Comparison of ENCODE assay signal across 9 cellular contexts in the genomic region with DNA sequence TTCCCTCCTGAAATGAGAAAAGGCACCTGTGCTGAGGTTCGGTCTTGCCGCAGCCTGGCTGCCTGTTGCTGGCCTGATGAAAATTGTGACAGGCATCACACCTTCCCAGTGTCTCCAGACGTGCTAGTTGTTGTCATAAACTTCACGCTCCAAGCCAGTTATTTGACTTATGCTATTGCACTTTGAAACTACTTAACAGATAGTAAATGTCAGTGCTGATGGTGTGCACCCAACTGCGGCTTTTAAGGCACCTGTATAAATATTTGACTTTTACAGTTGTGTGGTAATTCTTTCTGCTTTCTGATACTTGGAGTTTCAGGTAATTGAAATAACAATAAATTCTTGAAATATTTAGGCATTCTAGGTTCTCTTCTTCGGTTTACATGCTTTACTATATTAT. TPM values are rescaled to one million over a fixed set of nuclear protein-coding genes. Genes with fewer than 3 reads are reported as not detected.
DNase-seq lines count a peak whose midpoint lies in the region; ATAC-seq, FAIRE-seq and TF ChIP-seq lines count a peak whose summit lies in the region.
"Had no signal": no experiment of that assay in that cellular context is flagged by ENCODE, and none has a peak within 500 bp of the region (broad histone marks: within the 10 kb centered on the region; RNA-seq: fewer than 3 reads in every experiment).

No MANE protein-coding gene starts in this region.

- CTCF ChIA-PET in HepG2 (lab: Yijun Ruan, JAX; ENCODE audit: low intra/inter-chr PET ratio, low total read pairs): no interaction called here
- CTCF ChIA-PET in activated CD8-positive, alpha-beta T cell treated with anti-CD3 and anti-CD28 coated beads for 36 hours (lab: Charles Lee): interaction anchor here (0.8 to 1.0 kb wide), 2 partner anchors 27 to 149 kb away, joined by 4 to 5 read pairs; no protein-coding TSS in a partner anchor

- no TSS peak for BruUV-seq in HepG2 (replicated peaks; lab: Mats Ljungman, UMichigan)

- H3K4me3 ChIP-seq in heart right ventricle: peak overlapping the region in 8 of 10 donors; percentile 56 to 93 (median 80)
- peak overlapping the region; percentile 73 for H3K4me3 ChIP-seq in astrocyte of the spinal cord (ENCODE audit: low read depth, low read length)
- peak overlapping the region; percentile 90 to 97 (median 91) for H3K4me3 ChIP-seq in HepG2 (replicated peaks in 1 of 3; ENCODE audit: insufficient read depth in 1 of 3, low read depth in 2 of 3, low read length in 3 of 3)
- H3K4me3 ChIP-seq in upper lobe of right lung: peak overlapping the region; percentile 82
- peak overlapping the region in 1 of 2 donors; percentile 90 for H3K4me3 ChIP-seq in uterus

- ATAC-seq in heart right ventricle: no peak
- ATAC-seq in HepG2: no peak
- no peak for ATAC-seq in upper lobe of right lung
- no peak for ATAC-seq in activated CD8-positive, alpha-beta T cell treated with anti-CD3 and anti-CD28 coated beads for 36 hours

- H3K27ac Mint-ChIP-seq in activated CD8-positive, alpha-beta T cell treated with anti-CD3 and anti-CD28 coated beads for 36 hours: no peak overlapping the region

- H3K9me3 Mint-ChIP-seq in activated CD8-positive, alpha-beta T cell treated with anti-CD3 and anti-CD28 coated beads for 36 hours: no peaks in the 10 kb centered on the region

- peaks cover 0 to 52% (median 0%) of the 10 kb centered on the region in 7 donors for H3K27me3 ChIP-seq in heart right ventricle
- no peaks in the 10 kb centered on the region; a peak in 1 of 5 replicates for H3K27me3 ChIP-seq in HepG2 (ENCODE audit: control insufficient read depth in 1 of 2, insufficient read depth in 2 of 2, low read length in 2 of 2)
- H3K27me3 ChIP-seq in upper lobe of right lung: no peaks in the 10 kb centered on the region
- no peaks in the 10 kb centered on the region for H3K27me3 ChIP-seq in uterus
- H3K27me3 ChIP-seq: tibial nerve had no signal

- H3K4me1 ChIP-seq in heart right ventricle (peaks cover 0 to 41% (median 29%) of the 10 kb centered on the region in 9 donors), HepG2 (ENCODE audit: insufficient read depth, low read length) (peaks cover 68% of the 10 kb centered on the region), upper lobe of right lung (peaks cover 4% of the 10 kb centered on the region), uterus (no peaks in the 10 kb centered on the region)

- DNase-seq in heart right ventricle (no peak), cardiac septum (ENCODE audit: low spot score) (no peak), astrocyte of the spinal cord (ENCODE audit: low read depth, low spot score) (no peak), HepG2 (ENCODE audit: low spot score) (peak; percentile 79), upper lobe of right lung (no peak), D341Med (ENCODE audit: low spot score) (no peak), uterus (no peak)
- DNase-seq in activated CD8-positive, alpha-beta T cell treated with anti-CD3 and anti-CD28 coated beads for 36 hours: no peak

- peak overlapping the region; percentile 99 for H3K9ac ChIP-seq in HepG2 (ENCODE audit: insufficient read depth, low read depth, low read length)

- in situ Hi-C loops in astrocyte of the spinal cord (cut with HindIII; ENCODE audit: low sequenced_read_pairs): no loop called here
- in situ Hi-C loops in HepG2 (cut with HindIII; ENCODE audit: extremely low pct_ligation_motif_present, low pct_unique_long_range_greater_than_20kb): loop anchor here (5.0 kb wide), 1 partner anchor 71 kb away; no protein-coding TSS in a partner anchor

- H3K27ac ChIP-seq in heart right ventricle (no peak overlapping the region), HepG2 (ENCODE audit: extremely low read length, insufficient read depth, low read length) (peak overlapping the region; percentile 99), upper lobe of right lung (peak overlapping the region; percentile 27), uterus (peak overlapping the region in 1 of 2 donors; percentile 92)

- 39 to 47% methylated on average over 6 of the region's 6 CpGs for WGBS in heart right ventricle, 2 donors
- 2% methylated on average over 6 of the region's 6 CpGs for WGBS in HepG2 (ENCODE audit: low lambda C conversion rate)

- H3K36me3 Mint-ChIP-seq in activated CD8-positive, alpha-beta T cell treated with anti-CD3 and anti-CD28 coated beads for 36 hours (ENCODE audit: low read depth): no peaks in the 10 kb centered on the region

- TF ChIP-seq POLR2A in HepG2 (IDR thresholded peaks at IDR 0.05; ENCODE audit: insufficient read depth in 1 of 2, low read depth in 2 of 2, low read length in 2 of 2) (peak in 1 of 2 experiments; percentile 45; a peak in 1 of 4 replicates), uterus (IDR thresholded peaks at IDR 0.05) (no peak)

- H3K27me3 Mint-ChIP-seq in activated CD8-positive, alpha-beta T cell treated with anti-CD3 and anti-CD28 coated beads for 36 hours: peaks cover 40% of the 10 kb centered on the region

- peak overlapping the region; percentile 91 for H3K4me2 ChIP-seq in HepG2 (ENCODE audit: low read depth, low read length)

- H3K79me2 ChIP-seq in HepG2 (ENCODE audit: insufficient read depth, low read length): peaks cover 79% of the 10 kb centered on the region

- H2AFZ ChIP-seq in HepG2 (ENCODE audit: low read length): no peak overlapping the region

- peaks cover 6% of the 10 kb centered on the region for H3K4me1 Mint-ChIP-seq in activated CD8-positive, alpha-beta T cell treated with anti-CD3 and anti-CD28 coated beads for 36 hours (ENCODE audit: low read depth)

- POLR2A ChIA-PET in HepG2 (lab: Yijun Ruan, JAX): interaction anchor here (1.5 to 4.4 kb wide), 4 partner anchors 10 to 203 kb away, joined by 3 to 78 read pairs (median 14); no protein-coding TSS in a partner anchor
- POLR2A ChIA-PET in activated CD8-positive, alpha-beta T cell treated with anti-CD3 and anti-CD28 coated beads for 36 hours (lab: Charles Lee): no interaction called here

- FAIRE-seq in HepG2 (lab: Jason Lieb, UNC): peak; percentile 71

- no peak overlapping the region for H3K4me3 Mint-ChIP-seq in activated CD8-positive, alpha-beta T cell treated with anti-CD3 and anti-CD28 coated beads for 36 hours

- no peak for TF ChIP-seq RAD21 in HepG2 (CRISPR knock-in tag; IDR thresholded peaks at IDR 0.05)

- no peaks in the 10 kb centered on the region for H3K36me3 ChIP-seq in heart right ventricle
- H3K36me3 ChIP-seq in HepG2 (replicated peaks in 1 of 2; ENCODE audit: control insufficient read depth in 1 of 2, insufficient read depth in 2 of 2, low read length in 2 of 2): 0 out of 5 replicates have a peak, but pooled peaks cover 0 to 2% of the 10 kb centered on the region in 2 experiments
- no peaks in the 10 kb centered on the region for H3K36me3 ChIP-seq in upper lobe of right lung
- no peaks in the 10 kb centered on the region for H3K36me3 ChIP-seq in uterus
- H3K36me3 ChIP-seq: tibial nerve had no signal

- H3K9me3 ChIP-seq in heart right ventricle (no peaks in the 10 kb centered on the region), HepG2 (ENCODE audit: low read length) (no peaks in the 10 kb centered on the region), upper lobe of right lung (no peaks in the 10 kb centered on the region), uterus (no peaks in the 10 kb centered on the region)
- H3K9me3 ChIP-seq: tibial nerve had no signal

- peaks cover 37% of the 10 kb centered on the region for H4K20me1 ChIP-seq in HepG2 (ENCODE audit: insufficient read depth, low read length)

- intact Hi-C loops in heart right ventricle (cut with DNase I): loop anchor here in 1 of 10 donors (10.0 kb wide), 1 partner anchor 64 kb away; no protein-coding TSS in a partner anchor
- intact Hi-C loops in cardiac septum (cut with DNase I): no loop called here
- intact Hi-C loops in HepG2 (cut with micrococcal nuclease; ENCODE audit: unreplicated experiment): loop anchor here (2.0 to 5.0 kb wide), 2 partner anchors 40 to 71 kb away; no protein-coding TSS in a partner anchor
- intact Hi-C loops in upper lobe of right lung (cut with DNase I): no loop called here
- intact Hi-C loops in activated CD8-positive, alpha-beta T cell treated with anti-CD3 and anti-CD28 coated beads for 36 hours (cut with micrococcal nuclease): no loop called here
- intact Hi-C loops in uterus (cut with DNase I; ENCODE audit: low total_unique reads): no loop called here

- TF ChIP-seq CTCF in heart right ventricle (IDR thresholded peaks at IDR 0.05) (no peak), astrocyte of the spinal cord (IDR thresholded peaks at IDR 0.05; ENCODE audit: low read depth, low read length) (no peak), HepG2 (CRISPR knock-in tag; IDR thresholded peaks at IDR 0.05) (no peak), upper lobe of right lung (IDR thresholded peaks at IDR 0.05) (no peak), uterus (IDR thresholded peaks at IDR 0.05) (no peak)
- no peak for TF ChIP-seq CTCF in activated CD8-positive, alpha-beta T cell treated with anti-CD3 and anti-CD28 coated beads for 36 hours (IDR thresholded peaks at IDR 0.05)

- TF ChIP-seq EP300 in HepG2 (IDR thresholded peaks at IDR 0.05; ENCODE audit: low read depth in 2 of 2, low read length in 2 of 2) (peak in 1 of 2 experiments; percentile 73; a peak in 1 of 4 replicates), HepG2 (CRISPR knock-in tag; IDR thresholded peaks at IDR 0.05; ENCODE audit: borderline replicate concordance) (0 out of 2 replicates have a peak, but pooled peaks have one; percentile 20)

RNA-seq across cellular contexts. Expression of a gene that starts 1.8 kb away (rescaled TPM):
- total RNA-seq in heart right ventricle (10 to 100 TPM; 25.7 to 37.4 (median 32.6) TPM), cardiac septum (38.3 TPM), HepG2 (2016; rRNA removed; fragmentation: Illumina TruSeq; extraction: Trizol) (40.0 and 44.6 TPM in 2 replicates), upper lobe of right lung (142 TPM), uterus (10 to 100 TPM; 26.9 to 45.9 (median 41.4) TPM)
- polyA plus RNA-seq in heart right ventricle (1 to 10 TPM; 6.0 to 7.2 TPM), HepG2 (2011; rRNA removed) (39.9 and 50.1 TPM in 2 replicates)
- 9.4 and 9.9 TPM in 2 replicates for total RNA-seq in HepG2 (2016; cell fraction: cytosol; rRNA removed; fragmentation: Illumina TruSeq; extraction: Trizol; ENCODE audit: low read depth)
- 39.3 and 44.7 TPM in 2 replicates for total RNA-seq in HepG2 (2016; cell fraction: insoluble cytoplasmic fraction; rRNA removed; fragmentation: Illumina TruSeq; extraction: Trizol)
- total RNA-seq in HepG2 (2016; cell fraction: membrane; rRNA removed; fragmentation: Illumina TruSeq; extraction: Trizol): 20.4 and 25.6 TPM in 2 replicates
- total RNA-seq in HepG2 (2016; cell fraction: nucleus; rRNA removed; fragmentation: Illumina TruSeq; extraction: Trizol): 53.6 and 60.5 TPM in 2 replicates
- 28.1 and 30.9 TPM in 2 replicates for polyA plus RNA-seq in HepG2 (2011; cell fraction: cytosol; rRNA removed)
- polyA plus RNA-seq in HepG2 (2011; cell fraction: nucleus; rRNA removed): 89.9 and 101 TPM in 2 replicates
- 43.9 and 54.9 TPM in 2 replicates for polyA plus RNA-seq in HepG2 (2012)
- polyA plus RNA-seq in HepG2 (2016; cell fraction: cytosol; fragmentation: Illumina TruSeq; extraction: Trizol; ENCODE audit: low read depth): 0.82 and 1.0 TPM in 2 replicates
- 26.2 and 27.1 TPM in 2 replicates for polyA plus RNA-seq in HepG2 (2016; cell fraction: insoluble cytoplasmic fraction; fragmentation: Illumina TruSeq; extraction: Trizol; ENCODE audit: low read depth)
- 5.2 and 6.2 TPM in 2 replicates for polyA plus RNA-seq in HepG2 (2016; cell fraction: membrane; fragmentation: Illumina TruSeq; extraction: Trizol; ENCODE audit: low read depth)
- 41.4 and 50.5 TPM in 2 replicates for polyA plus RNA-seq in HepG2 (2016; cell fraction: nucleus; fragmentation: Illumina TruSeq; extraction: Trizol; ENCODE audit: insufficient read depth, low read depth)
- 11.7 and 43.0 TPM in 2 replicates for polyA minus RNA-seq in HepG2 (2011; rRNA and poly(A)+ RNA removed; ENCODE audit: low replicate concordance)
- 33.9 and 36.8 TPM in 2 replicates for polyA minus RNA-seq in HepG2 (2011; cell fraction: cytosol; rRNA and poly(A)+ RNA removed)
- 200 and 232 TPM in 2 replicates for polyA minus RNA-seq in HepG2 (2011; cell fraction: nucleus; rRNA and poly(A)+ RNA removed)
- 1 to 10 TPM; 1.9 TPM for total RNA-seq in activated CD8-positive, alpha-beta T cell treated with anti-CD3 and anti-CD28 coated beads for 36 hours

Comparison
In these comparisons a context has a peak if more than half of its experiments do, and no peak if none do; other contexts are left out.
1. H3K27ac ChIP-seq: peak in HepG2 (single experiment) and upper lobe of right lung (single experiment); none in heart right ventricle (0 of 10).